In genomic region chr20:14413835-14414234, GRCh38 we compare ENCODE assay signal across 16 cellular contexts.
DNase-seq lines count a peak whose midpoint lies in the region; ATAC-seq and TF ChIP-seq lines count a peak whose summit lies in the region.
"Had no signal": no experiment of that assay in that cellular context is flagged by ENCODE, and none has a peak within 500 bp of the region (broad histone marks: within the 10 kb centered on the region; RNA-seq: fewer than 3 reads in every experiment).

No MANE protein-coding gene starts in this region.

- H3K4me1 Mint-ChIP-seq in Calu3 (ENCODE audit: low read depth, unreplicated experiment) (peaks cover 63% of the 10 kb centered on the region), nephron progenitor cell (peaks cover 31% of the 10 kb centered on the region)
- H3K4me1 Mint-ChIP-seq: CD8-positive, alpha-beta memory T cell had no signal

- H3K4me3 ChIP-seq in HEK293 (ENCODE audit: low read depth, low read length) (no peak overlapping the region), hepatocyte (no peak overlapping the region)
- H3K4me3 ChIP-seq: BLaER1, GM12878 had no signal

- intact Hi-C loops in Calu3 (cut with micrococcal nuclease; ENCODE audit: unreplicated experiment), result loop anchor here (5.0 to 10.0 kb wide), 2 partner anchors 77 to 201 kb away; partner anchors contain the start of gene FLRT3

- POLR2A ChIA-PET in HEK293 (lab: Yijun Ruan, JAX), result no interaction called here

- no peaks in the 10 kb centered on the region for H3K9me2 ChIP-seq in hepatocyte (replicated peaks; ENCODE audit: insufficient read depth)

- H3K9me3 Mint-ChIP-seq in Calu3 (ENCODE audit: low read depth, unreplicated experiment) (no peaks in the 10 kb centered on the region), nephron progenitor cell (no peaks in the 10 kb centered on the region)

- H3K4me1 ChIP-seq in HEK293 (ENCODE audit: control insufficient read depth, insufficient read depth, low read length) (peaks cover 4% of the 10 kb centered on the region; the same call in 1 of the 2 replicates), hepatocyte (ENCODE audit: insufficient read depth) (peaks cover 14% of the 10 kb centered on the region)
- H3K4me1 ChIP-seq: BLaER1 had no signal

- WGBS in hepatocyte (ENCODE audit: low lambda C conversion rate, missing lambda C conversion rate), result 67% methylated on average over 3 of the region's 3 CpGs

- CTCF ChIA-PET in Calu3 (lab: Charles Lee), result no interaction called here
- CTCF ChIA-PET in HEK293 (lab: Yijun Ruan, JAX), result no interaction called here

- H3K27ac ChIP-seq in HEK293 (ENCODE audit: extremely low read depth, low read depth, low read length) (no peak overlapping the region), hepatocyte (peak overlapping the region; percentile 72)
- H3K27ac ChIP-seq: BLaER1, HL-60 had no signal

- no peak overlapping the region for H2AFZ ChIP-seq in hepatocyte

- H3K36me3 Mint-ChIP-seq in Calu3 (ENCODE audit: insufficient read depth, unreplicated experiment) (peaks cover 4% of the 10 kb centered on the region), nephron progenitor cell (ENCODE audit: low read depth) (no peaks in the 10 kb centered on the region)
- H3K36me3 Mint-ChIP-seq: CD8-positive, alpha-beta memory T cell had no signal

- H3K27me3 ChIP-seq in hepatocyte, result no peaks in the 10 kb centered on the region
- H3K27me3 ChIP-seq: BLaER1 had no signal

- H3K36me3 ChIP-seq in HEK293 (ENCODE audit: control insufficient read depth in 2 of 2, insufficient read depth in 1 of 2, low read length in 2 of 2) (no peaks in the 10 kb centered on the region), hepatocyte (replicated peaks; ENCODE audit: insufficient read depth, low read depth) (no peaks in the 10 kb centered on the region)
- H3K36me3 ChIP-seq: BLaER1 had no signal

- ATAC-seq in HG02870 (IDR thresholded peaks at IDR 0.05; ENCODE audit: unreplicated experiment) (no peak), GM18511 (IDR thresholded peaks at IDR 0.05; ENCODE audit: unreplicated experiment) (no peak)
- ATAC-seq: GM12878 had no signal

- TF ChIP-seq CTCF in Calu3 (IDR thresholded peaks at IDR 0.05; ENCODE audit: unreplicated experiment) (no peak), HEK293 (tag by site-specific recombination; IDR thresholded peaks at IDR 0.05) (no peak), hepatocyte (IDR thresholded peaks at IDR 0.05; ENCODE audit: poor library complexity) (no peak), nephron progenitor cell (IDR thresholded peaks at IDR 0.05) (no peak)

- no peak overlapping the region for H3K4me2 ChIP-seq in hepatocyte
- H3K4me2 ChIP-seq: BLaER1 had no signal

- no TSS peak for BruUV-seq in Calu3 (replicated peaks; lab: Mats Ljungman, UMichigan)

- DNase-seq in Calu3 (no peak), hepatocyte (ENCODE audit: low spot score) (no peak), nephron progenitor cell (no peak), MV-4-11 (lab: John Stamatoyannopoulos, UW) (no peak)
- DNase-seq: AML-193; CD8-positive, alpha-beta memory T cell; DMS 273 treated with DMSO at 0.1 percent for 48 hours; HCEC 1CT; IMR-90; KBM-7 had no signal

- peak overlapping the region; percentile 87 for H3K27ac Mint-ChIP-seq in Calu3 (ENCODE audit: unreplicated experiment)
- peak overlapping the region; percentile 2 for H3K27ac Mint-ChIP-seq in nephron progenitor cell

- H3K9me3 ChIP-seq in HEK293 (ENCODE audit: control insufficient read depth, insufficient read depth, low read depth, low read length) (no peaks in the 10 kb centered on the region), hepatocyte (ENCODE audit: low read depth) (no peaks in the 10 kb centered on the region)
- H3K9me3 ChIP-seq: BLaER1 had no signal

- no peaks in the 10 kb centered on the region for H4K20me1 ChIP-seq in hepatocyte (ENCODE audit: insufficient read depth, poor library complexity, severe bottlenecking)
- H4K20me1 ChIP-seq: BLaER1 had no signal

- H3K27me3 Mint-ChIP-seq in Calu3 (ENCODE audit: unreplicated experiment) (no peaks in the 10 kb centered on the region), nephron progenitor cell (ENCODE audit: low read depth, poor library complexity) (no peaks in the 10 kb centered on the region)
- H3K27me3 Mint-ChIP-seq: CD8-positive, alpha-beta memory T cell had no signal

- H3K79me2 ChIP-seq in hepatocyte, result no peaks in the 10 kb centered on the region

- no peak overlapping the region for H3K4me3 Mint-ChIP-seq in Calu3 (ENCODE audit: low read depth, unreplicated experiment)
- H3K4me3 Mint-ChIP-seq in nephron progenitor cell, result no peak overlapping the region
- H3K4me3 Mint-ChIP-seq: CD8-positive, alpha-beta memory T cell had no signal

TF ChIP-seq in HEK293, 187 proteins besides CTCF, POLR2A, EP300 and RAD21:
- TF ChIP-seq, protein P1, sequence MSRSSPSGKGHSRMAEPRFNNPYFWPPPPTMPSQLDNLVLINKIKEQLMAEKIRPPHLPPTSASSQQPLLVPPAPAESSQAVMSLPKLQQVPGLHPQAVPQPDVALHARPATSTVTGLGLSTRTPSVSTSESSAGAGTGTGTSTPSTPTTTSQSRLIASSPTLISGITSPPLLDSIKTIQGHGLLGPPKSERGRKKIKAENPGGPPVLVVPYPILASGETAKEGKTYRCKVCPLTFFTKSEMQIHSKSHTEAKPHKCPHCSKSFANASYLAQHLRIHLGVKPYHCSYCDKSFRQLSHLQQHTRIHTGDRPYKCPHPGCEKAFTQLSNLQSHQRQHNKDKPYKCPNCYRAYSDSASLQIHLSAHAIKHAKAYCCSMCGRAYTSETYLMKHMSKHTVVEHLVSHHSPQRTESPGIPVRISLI (tag by site-specific recombination; IDR thresholded peaks at IDR 0.05), result 0 out of 2 replicates have a peak, but pooled peaks have one; percentile 83
- TF ChIP-seq, protein P2, sequence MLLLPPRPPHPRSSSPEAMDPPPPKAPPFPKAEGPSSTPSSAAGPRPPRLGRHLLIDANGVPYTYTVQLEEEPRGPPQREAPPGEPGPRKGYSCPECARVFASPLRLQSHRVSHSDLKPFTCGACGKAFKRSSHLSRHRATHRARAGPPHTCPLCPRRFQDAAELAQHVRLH (tag by site-specific recombination; IDR thresholded peaks at IDR 0.05), result no peak
